In genomic region chr5:60538955-60539866, GRCh38 we compare ENCODE assay signal across 11 cellular contexts.
DNase-seq lines count a peak whose midpoint lies in the region; ATAC-seq and TF ChIP-seq lines count a peak whose summit lies in the region.
"Had no signal": no experiment of that assay in that cellular context is flagged by ENCODE, and none has a peak within 500 bp of the region (broad histone marks: within the 10 kb centered on the region; RNA-seq: fewer than 3 reads in every experiment).

No MANE protein-coding gene starts in this region.

- no peak overlapping the region for H2BK20ac ChIP-seq in IMR-90 (ENCODE audit: low read depth, low read length)

- H4K20me1 ChIP-seq in IMR-90 (ENCODE audit: insufficient read depth, low read length): no peaks in the 10 kb centered on the region

- peaks cover 3% of the 10 kb centered on the region for H3K4me1 Mint-ChIP-seq in progenitor cell of endocrine pancreas (ENCODE audit: low read depth)

- no peak overlapping the region for H2AK9ac ChIP-seq in IMR-90 (replicated peaks; ENCODE audit: low read depth, low read length, poor library complexity)

- BruUV-seq in IMR-90 (replicated peaks; lab: Mats Ljungman, UMichigan): no TSS peak

- H3K9me3 ChIP-seq in IMR-90 (ENCODE audit: control insufficient read depth, insufficient read depth, low read length): no peaks in the 10 kb centered on the region
- H3K9me3 ChIP-seq in esophagus muscularis mucosa: no peaks in the 10 kb centered on the region

- H4K5ac ChIP-seq in IMR-90 (ENCODE audit: low read depth, low read length): no peak overlapping the region

- no peaks in the 10 kb centered on the region for H3K36me3 Mint-ChIP-seq in progenitor cell of endocrine pancreas (ENCODE audit: insufficient read depth)
- H3K36me3 Mint-ChIP-seq: T-cell had no signal

- TF ChIP-seq POLR2A in IMR-90 (IDR thresholded peaks at IDR 0.05; ENCODE audit: low read depth, low read length) (no peak), esophagus muscularis mucosa (IDR thresholded peaks at IDR 0.05; ENCODE audit: low read depth) (no peak)

- H3K27me3 Mint-ChIP-seq in progenitor cell of endocrine pancreas: no peaks in the 10 kb centered on the region

- no peak overlapping the region for H3K4me3 Mint-ChIP-seq in progenitor cell of endocrine pancreas (ENCODE audit: low read depth)
- H3K4me3 Mint-ChIP-seq: activated CD4-positive, alpha-beta T cell treated with anti-CD3 and anti-CD28 coated beads for 36 hours; T-cell had no signal

- dilution Hi-C loops in IMR-90 (cut with HindIII; ENCODE audit: low sequenced_read_pairs, unreplicated experiment): no loop called here

- H2BK120ac ChIP-seq in IMR-90 (ENCODE audit: low read depth, low read length): no peak overlapping the region

- no peak overlapping the region; the same call in 1 of the 2 replicates for H3K4me2 ChIP-seq in IMR-90 (ENCODE audit: low read depth, low read length)

- no peaks in the 10 kb centered on the region for H3K79me1 ChIP-seq in IMR-90 (ENCODE audit: low read depth in 1 of 2, low read length in 2 of 2)

- no peak overlapping the region for H3K14ac ChIP-seq in IMR-90 (replicated peaks; ENCODE audit: low read depth, low read length)

- ATAC-seq in IMR-90 (ENCODE audit: low read depth) (no peak), sciatic nerve (peak; percentile 65)
- ATAC-seq: activated CD4-positive, alpha-beta T cell treated with anti-CD3 and anti-CD28 coated beads for 36 hours had no signal

- no peaks in the 10 kb centered on the region for H3K9me3 Mint-ChIP-seq in progenitor cell of endocrine pancreas (ENCODE audit: low read depth)
- H3K9me3 Mint-ChIP-seq: T-cell had no signal

- WGBS in IMR-90 (ENCODE audit: extremely low coverage in 2 of 2, insufficient read length in 1 of 2), 2 experiments: no CpG with 5 or more reads among the region's 1 CpG
- WGBS in esophagus muscularis mucosa: 27% methylated on average over 1 of the region's 1 CpG

- intact Hi-C loops in IMR-90 (cut with micrococcal nuclease): no loop called here
- intact Hi-C loops in esophagus muscularis mucosa (cut with DNase I): no loop called here
- intact Hi-C loops in sciatic nerve (cut with DNase I): no loop called here

- H3K18ac ChIP-seq in IMR-90 (ENCODE audit: low read depth, low read length): no peak overlapping the region

- no peak overlapping the region for H3K56ac ChIP-seq in IMR-90 (ENCODE audit: extremely low read depth, insufficient read depth, low read length)

- H2AFZ ChIP-seq in IMR-90 (replicated peaks; ENCODE audit: low read length, poor library complexity): no peak overlapping the region

- H3K27me3 ChIP-seq in IMR-90 (ENCODE audit: control insufficient read depth, insufficient read depth, low read length) (no peaks in the 10 kb centered on the region; the same call in 1 of the 2 replicates), esophagus muscularis mucosa (no peaks in the 10 kb centered on the region)

- H3K4ac ChIP-seq in IMR-90 (ENCODE audit: low read depth, low read length): no peak overlapping the region

- no peak overlapping the region for H4K91ac ChIP-seq in IMR-90 (ENCODE audit: insufficient read depth, low read depth, low read length)

- H3K4me3 ChIP-seq in IMR-90 (ENCODE audit: insufficient read depth, low read depth, low read length) (no peak overlapping the region), esophagus muscularis mucosa (no peak overlapping the region)

- DNase-seq in IMR-90: peak; percentile 5
- peak; percentile 16 for DNase-seq in OCI-M1 (lab: John Stamatoyannopoulos, UW)
- DNase-seq in esophagus muscularis mucosa (ENCODE audit: extremely low spot score): no peak
- DNase-seq in sciatic nerve (ENCODE audit: low spot score): no peak
- DNase-seq in progenitor cell of endocrine pancreas (ENCODE audit: low spot score, unreplicated experiment): no peak
- no peak for DNase-seq in NCI-H524 (lab: John Stamatoyannopoulos, UW)
- DNase-seq in mesenteric fat pad (ENCODE audit: low spot score): no peak
- DNase-seq: activated CD4-positive, alpha-beta T cell treated with anti-CD3 and anti-CD28 coated beads for 36 hours; NCI-H1105; right cardiac atrium; T-cell had no signal

- H4K8ac ChIP-seq in IMR-90 (ENCODE audit: low read depth in 2 of 2, low read length in 2 of 2): no peak overlapping the region

- no peak for TF ChIP-seq RAD21 in IMR-90 (IDR thresholded peaks at IDR 0.05; ENCODE audit: low read length)

- CTCF ChIA-PET in IMR-90 (lab: Yijun Ruan, JAX): interaction anchor here (0.6 kb wide), 1 partner anchor 27 kb away, joined by 3 read pairs; no protein-coding TSS in a partner anchor

- H2BK5ac ChIP-seq in IMR-90 (ENCODE audit: low read depth, low read length, poor library complexity, severe bottlenecking): no peak overlapping the region

- no peak for TF ChIP-seq EP300 in esophagus muscularis mucosa (IDR thresholded peaks at IDR 0.05)

- no peak overlapping the region for H3K9ac ChIP-seq in IMR-90 (ENCODE audit: low read depth, low read length)

- POLR2A ChIA-PET in IMR-90 (lab: Charles Lee; ENCODE audit: unreplicated experiment): no interaction called here

- in situ Hi-C loops in IMR-90 (cut with MboI; ENCODE audit: low sequenced_read_pairs): no loop called here

- H3K9me1 ChIP-seq in IMR-90 (ENCODE audit: insufficient read depth, low read length): no peaks in the 10 kb centered on the region; the same call in 1 of the 2 replicates

- H2AK5ac ChIP-seq in IMR-90 (ENCODE audit: low read depth, low read length): no peak overlapping the region

- no peak overlapping the region for H3K27ac ChIP-seq in IMR-90 (ENCODE audit: insufficient read depth, low read length)
- H3K27ac ChIP-seq in esophagus muscularis mucosa (replicated peaks in 1 of 4): peak overlapping the region in 3 of 4 donors; percentile 19 to 67 (median 30)

- H2BK15ac ChIP-seq in IMR-90 (ENCODE audit: low read depth, low read length): no peak overlapping the region

- peaks cover 2% of the 10 kb centered on the region; the same call in 1 of the 2 replicates for H3K4me1 ChIP-seq in IMR-90 (ENCODE audit: control insufficient read depth, insufficient read depth, low read length)
- H3K4me1 ChIP-seq in esophagus muscularis mucosa: peaks cover 9 to 52% (median 43%) of the 10 kb centered on the region in 4 donors

- no peak overlapping the region for H3K27ac Mint-ChIP-seq in progenitor cell of endocrine pancreas
- H3K27ac Mint-ChIP-seq: activated CD4-positive, alpha-beta T cell treated with anti-CD3 and anti-CD28 coated beads for 36 hours; T-cell had no signal

- no peak overlapping the region for H3K23ac ChIP-seq in IMR-90 (ENCODE audit: low read depth, low read length)

- TF ChIP-seq CTCF in IMR-90 (conservative IDR thresholded peaks at IDR 0.05; ENCODE audit: low read depth, low read length) (no peak), esophagus muscularis mucosa (IDR thresholded peaks at IDR 0.05) (no peak), progenitor cell of endocrine pancreas (IDR thresholded peaks at IDR 0.05; ENCODE audit: unreplicated experiment) (no peak)

- H3K36me3 ChIP-seq in IMR-90 (ENCODE audit: control insufficient read depth, insufficient read depth, low read length) (no peaks in the 10 kb centered on the region), esophagus muscularis mucosa (no peaks in the 10 kb centered on the region)

TF ChIP-seq in IMR-90, 13 proteins besides CTCF, POLR2A, EP300 and RAD21:
- TF ChIP-seq USF2 (IDR thresholded peaks at IDR 0.05; ENCODE audit: low read depth, low read length) (no peak), MAFK (IDR thresholded peaks at IDR 0.05; ENCODE audit: low read depth, low read length) (peak; percentile 31)

Comparison
In these comparisons a context has a peak if more than half of its experiments do, and no peak if none do; other contexts are left out.
1. DNase-seq: peak in IMR-90 (single experiment) and OCI-M1 (single experiment); none in esophagus muscularis mucosa (single experiment), sciatic nerve (single experiment), progenitor cell of endocrine pancreas (single experiment), NCI-H524 (0 of 2) and mesenteric fat pad (single experiment).